26 cellular contexts compared by ENCODE assay signal in the genomic region with DNA sequence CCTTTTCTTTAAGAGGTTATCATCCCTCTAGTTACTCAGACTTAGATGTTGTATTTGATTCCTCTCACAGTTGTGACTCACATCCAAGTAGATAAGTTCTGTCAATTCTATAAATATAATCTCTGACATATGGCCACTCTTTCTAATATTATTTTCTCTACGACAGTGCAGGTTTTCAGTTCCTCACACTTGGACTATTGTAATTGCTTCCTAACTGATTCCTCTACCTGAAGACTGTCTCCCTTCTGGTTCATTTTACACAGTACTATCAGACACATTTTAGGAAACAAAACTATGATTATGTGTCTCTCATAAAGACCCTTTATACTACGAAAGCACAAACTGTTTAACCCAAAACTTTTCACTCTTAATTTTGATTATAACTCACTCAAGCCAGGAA. TPM values are rescaled to one million over a fixed set of nuclear protein-coding genes. Genes with fewer than 3 reads are reported as not detected.
DNase-seq lines count a peak whose midpoint lies in the region; ATAC-seq and TF ChIP-seq lines count a peak whose summit lies in the region.
"Had no signal": no experiment of that assay in that cellular context is flagged by ENCODE, and none has a peak within 500 bp of the region (broad histone marks: within the 10 kb centered on the region; RNA-seq: fewer than 3 reads in every experiment).

No MANE protein-coding gene starts in this region.

- no peaks in the 10 kb centered on the region for H3K9me3 Mint-ChIP-seq in Caco-2 (ENCODE audit: unreplicated experiment)
- no peaks in the 10 kb centered on the region for H3K9me3 Mint-ChIP-seq in CD8-positive, alpha-beta T cell
- H3K9me3 Mint-ChIP-seq: HFFc6 had no signal

- H3K27ac ChIP-seq in tibial nerve = no peak overlapping the region
- H3K27ac ChIP-seq in CD8-positive, alpha-beta T cell (ENCODE audit: low read depth, low read length) = no peak overlapping the region

- TF ChIP-seq EP300 in tibial nerve (IDR thresholded peaks at IDR 0.05) = no peak

- peak; percentile 60 for ATAC-seq in GM19395 (IDR thresholded peaks at IDR 0.05; ENCODE audit: unreplicated experiment)
- ATAC-seq in HG02885 (IDR thresholded peaks at IDR 0.05; ENCODE audit: poor library complexity, unreplicated experiment) = peak; percentile 49
- no peak for ATAC-seq in HG03442 (IDR thresholded peaks at IDR 0.05; ENCODE audit: unreplicated experiment)
- ATAC-seq in CD8-positive, alpha-beta T cell = no peak

- no peak for TF ChIP-seq POLR2A in tibial nerve (IDR thresholded peaks at IDR 0.05)

- CTCF ChIA-PET in Caco-2 (lab: Charles Lee) = no interaction called here
- CTCF ChIA-PET in CD8-positive, alpha-beta T cell (lab: Charles Lee) = no interaction called here

- H3K4me1 ChIP-seq in Caco-2 (no peaks in the 10 kb centered on the region), tibial nerve (peaks cover 0 to 6% (median 0%) of the 10 kb centered on the region in 4 donors)
- H3K4me1 ChIP-seq in CD8-positive, alpha-beta T cell (ENCODE audit: insufficient read depth, low read length) = no peaks in the 10 kb centered on the region

- DNase-seq in choroid plexus epithelial cell (ENCODE audit: low read depth) (peak; percentile 4), Caco-2 (no peak), tibial nerve (ENCODE audit: low spot score in 2 of 2) (no peak)
- DNase-seq in CD8-positive, alpha-beta T cell = no peak
- DNase-seq: AML-193; COR-L47; DMS153; GF-D8; H7; HFFc6; Karpas-422; NCI-H1092; NCI-H1436 treated with DMSO at 0.1 percent for 48 hours; NCI-H2029 treated with DMSO at 0.1 percent for 48 hours; NCI-H446 treated with DMSO at 0.1 percent for 48 hours; NK-92 treated with Interleukin-12 subunit alpha and Interleukin-12 subunit beta, amount 100 ng/mL, for 24 hours; OCI-M1; SHP77 treated with DMSO at 0.1 percent for 48 hours; T-helper 1 cell had no signal

- intact Hi-C loops in Caco-2 (cut with micrococcal nuclease; ENCODE audit: unreplicated experiment) = no loop called here
- intact Hi-C loops in CD8-positive, alpha-beta T cell (cut with DNase I, micrococcal nuclease) = no loop called here

- H3K4me1 Mint-ChIP-seq in Caco-2 (ENCODE audit: low read depth, unreplicated experiment) = no peaks in the 10 kb centered on the region
- no peaks in the 10 kb centered on the region for H3K4me1 Mint-ChIP-seq in CD8-positive, alpha-beta T cell (ENCODE audit: low read depth)
- H3K4me1 Mint-ChIP-seq: CD14-positive monocyte, IgD-negative memory B cell had no signal

- H3K36me3 ChIP-seq in Caco-2 (ENCODE audit: control insufficient read depth, insufficient read depth, low read length) (no peaks in the 10 kb centered on the region), tibial nerve (no peaks in the 10 kb centered on the region)
- H3K36me3 ChIP-seq in CD8-positive, alpha-beta T cell (ENCODE audit: insufficient read depth, low read length) = no peaks in the 10 kb centered on the region

- no peak overlapping the region for H3K4me3 Mint-ChIP-seq in Caco-2 (ENCODE audit: unreplicated experiment)
- no peak overlapping the region for H3K4me3 Mint-ChIP-seq in CD8-positive, alpha-beta T cell
- H3K4me3 Mint-ChIP-seq: CD14-positive monocyte, HFFc6, IgD-negative memory B cell had no signal

- no peaks in the 10 kb centered on the region for H3K36me3 Mint-ChIP-seq in Caco-2 (ENCODE audit: insufficient read depth, unreplicated experiment)
- H3K36me3 Mint-ChIP-seq in CD8-positive, alpha-beta T cell = no peaks in the 10 kb centered on the region
- H3K36me3 Mint-ChIP-seq: CD14-positive monocyte, IgD-negative memory B cell had no signal

- WGBS in tibial nerve, 2 donors = 43 to 53% methylated on average over 2 of the region's 2 CpGs

- TF ChIP-seq CTCF in choroid plexus epithelial cell (conservative IDR thresholded peaks at IDR 0.05; ENCODE audit: low read depth, low read length) (no peak), Caco-2 (IDR thresholded peaks at IDR 0.05; ENCODE audit: insufficient read depth in 1 of 2, low read depth in 1 of 2, low read length in 1 of 2, severe bottlenecking in 1 of 2, unreplicated experiment in 1 of 2) (no peak), tibial nerve (IDR thresholded peaks at IDR 0.05) (no peak)
- TF ChIP-seq CTCF in CD8-positive, alpha-beta T cell (IDR thresholded peaks at IDR 0.05) = no peak

- H3K27me3 ChIP-seq in Caco-2 (replicated peaks; ENCODE audit: control insufficient read depth, insufficient read depth, low read length) (no peaks in the 10 kb centered on the region), tibial nerve (no peaks in the 10 kb centered on the region)
- no peaks in the 10 kb centered on the region for H3K27me3 ChIP-seq in CD8-positive, alpha-beta T cell (ENCODE audit: insufficient read depth, low read length)

- H3K27ac Mint-ChIP-seq in Caco-2 (ENCODE audit: unreplicated experiment) = no peak overlapping the region
- H3K27ac Mint-ChIP-seq in CD8-positive, alpha-beta T cell = no peak overlapping the region
- H3K27ac Mint-ChIP-seq: CD14-positive monocyte, HFFc6, IgD-negative memory B cell had no signal

- no TSS peak for BruUV-seq in Caco-2 (replicated peaks; lab: Mats Ljungman, UMichigan)

- POLR2A ChIA-PET in Caco-2 (lab: Charles Lee) = no interaction called here
- POLR2A ChIA-PET in CD8-positive, alpha-beta T cell (lab: Charles Lee) = no interaction called here

- H3K27me3 Mint-ChIP-seq in Caco-2 (ENCODE audit: insufficient read depth, unreplicated experiment) = no peaks in the 10 kb centered on the region
- no peaks in the 10 kb centered on the region for H3K27me3 Mint-ChIP-seq in CD8-positive, alpha-beta T cell (ENCODE audit: low read depth)
- H3K27me3 Mint-ChIP-seq: IgD-negative memory B cell had no signal

- H3K9me3 ChIP-seq in Caco-2 (no peaks in the 10 kb centered on the region), tibial nerve (no peaks in the 10 kb centered on the region)
- H3K9me3 ChIP-seq in CD8-positive, alpha-beta T cell (ENCODE audit: low read length) = no peaks in the 10 kb centered on the region

- H3K4me3 ChIP-seq in choroid plexus epithelial cell (ENCODE audit: low read depth, low read length) (no peak overlapping the region), Caco-2 (ENCODE audit: low read depth, low read length) (no peak overlapping the region), tibial nerve (no peak overlapping the region)
- H3K4me3 ChIP-seq in CD8-positive, alpha-beta T cell (ENCODE audit: low read depth, low read length) = no peak overlapping the region

RNA-seq across cellular contexts. Expression of gene GNRHR, which starts 31.3 kb away (rescaled TPM):
- total RNA-seq in Caco-2 (2022) (not detected in 2 replicates), tibial nerve (not detected)
- not detected for total RNA-seq in CD8-positive, alpha-beta T cell
- total RNA-seq: H7, HFFc6, MCF 10A, RPMI7951 had no signal

Comparison
In these comparisons a context has a peak if more than half of its experiments do, and no peak if none do; other contexts are left out.
1. ATAC-seq: peak in GM19395 (single experiment) and HG02885 (single experiment); none in HG03442 (single experiment) and CD8-positive, alpha-beta T cell (single experiment).